Comparison of ENCODE assay signal across 29 cellular contexts in genomic region chr2:166074011-166074410, GRCh38. TPM values are rescaled to one million over a fixed set of nuclear protein-coding genes. Genes with fewer than 3 reads are reported as not detected.
"Had no signal": no experiment of that assay in that cellular context is flagged by ENCODE, and none has a peak within 500 bp of the region (broad histone marks: within the 10 kb centered on the region; RNA-seq: fewer than 3 reads in every experiment).

No MANE protein-coding gene starts in this region.

- H3K36me3 ChIP-seq: colonic mucosa, esophagus muscularis mucosa, esophagus squamous epithelium, gastrocnemius medialis, gastroesophageal sphincter, heart right ventricle had no signal

- H3K4me1 ChIP-seq: colonic mucosa, esophagus muscularis mucosa, esophagus squamous epithelium, foreskin keratinocyte, gastrocnemius medialis, gastroesophageal sphincter, heart right ventricle had no signal

- H3K27ac ChIP-seq: colonic mucosa, coronary artery, dorsolateral prefrontal cortex, epithelial cell of prostate, esophagus muscularis mucosa, esophagus squamous epithelium, foreskin keratinocyte, gastrocnemius medialis, gastroesophageal sphincter, heart right ventricle had no signal

- H3K4me1 Mint-ChIP-seq: endodermal cell had no signal

- H3K27me3 Mint-ChIP-seq: dendritic cell treated with granulocyte-macrophage colony-stimulating factor and Interleukin-4, amounts not matched to agents 40 ng/mL and 50 ng/mL, for 4 days had no signal

- H3K9me3 Mint-ChIP-seq: dendritic cell treated with granulocyte-macrophage colony-stimulating factor and Interleukin-4, amounts not matched to agents 40 ng/mL and 50 ng/mL, for 4 days; effector memory CD8-positive, alpha-beta T cell; endodermal cell had no signal

- H3K27ac Mint-ChIP-seq: dendritic cell treated with granulocyte-macrophage colony-stimulating factor and Interleukin-4, amounts not matched to agents 40 ng/mL and 50 ng/mL, for 4 days; effector memory CD8-positive, alpha-beta T cell; endodermal cell had no signal

- ATAC-seq: effector memory CD8-positive, alpha-beta T cell; esophagus mucosa; foreskin keratinocyte; gastrocnemius medialis; gastroesophageal sphincter; heart right ventricle had no signal

- H3K27me3 ChIP-seq: colonic mucosa, dorsolateral prefrontal cortex, esophagus muscularis mucosa, esophagus squamous epithelium, gastrocnemius medialis, gastroesophageal sphincter, heart right ventricle had no signal

- DNase-seq: colonic mucosa; cortex of kidney; dermis blood vessel endothelial cell; dorsolateral prefrontal cortex; effector CD4-positive, alpha-beta T cell; effector CD8-positive, alpha-beta T cell; effector memory CD4-positive, alpha-beta T cell; effector memory CD8-positive, alpha-beta T cell; endodermal cell; erythroblast; esophagus squamous epithelium; foreskin fibroblast; foreskin keratinocyte; foreskin melanocyte; gastrocnemius medialis; glutamatergic neuron; head of caudate nucleus; heart right ventricle had no signal

- H3K4me3 ChIP-seq: colonic mucosa, coronary artery, dorsolateral prefrontal cortex, esophagus muscularis mucosa, esophagus squamous epithelium, gastrocnemius medialis, gastroesophageal sphincter, heart right ventricle had no signal

- H3K4me3 Mint-ChIP-seq: dendritic cell treated with granulocyte-macrophage colony-stimulating factor and Interleukin-4, amounts not matched to agents 40 ng/mL and 50 ng/mL, for 4 days; effector memory CD8-positive, alpha-beta T cell; endodermal cell had no signal

- H3K9me3 ChIP-seq: colonic mucosa, esophagus muscularis mucosa, esophagus squamous epithelium, gastrocnemius medialis, gastroesophageal sphincter had no signal

RNA-seq across cellular contexts. Expression of gene SCN1A, which starts 53.8 kb away (rescaled TPM):
- total RNA-seq: dermis blood vessel endothelial cell, endodermal cell, endothelial cell of umbilical vein, epithelial cell of proximal tubule, esophagus mucosa, esophagus squamous epithelium, fibroblast of villous mesenchyme, foreskin keratinocyte, gastrocnemius medialis, glomerular endothelial cell had no signal
- polyA plus RNA-seq: endothelial cell of umbilical vein, esophagus, foreskin keratinocyte had no signal
